Comparison of ENCODE assay signal across 1 cellular context in the genomic region with DNA sequence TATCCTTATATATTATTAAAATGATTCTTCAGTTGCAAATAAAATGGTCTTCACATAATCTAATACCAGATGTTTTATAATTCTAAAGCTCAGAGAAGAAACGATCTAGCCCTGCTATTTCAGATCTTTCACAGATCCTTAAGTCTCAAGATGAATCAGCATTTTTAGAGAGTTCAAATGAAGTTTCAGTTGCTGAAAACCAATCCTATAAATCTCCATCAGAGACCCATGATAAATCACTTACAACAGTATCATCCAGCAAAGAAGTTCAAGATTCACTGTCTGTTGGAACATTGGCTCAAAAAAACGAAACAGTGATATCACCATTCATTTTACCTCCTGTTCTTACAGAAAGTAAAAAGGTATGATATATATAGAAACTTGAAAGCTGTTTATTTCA.
TF ChIP-seq lines count a peak whose summit lies in the region.

No MANE protein-coding gene starts in this region.

TF ChIP-seq in H1, 55 proteins besides CTCF, POLR2A, EP300 and RAD21 (continued from another document):
- TF ChIP-seq SIN3A (conservative IDR thresholded peaks at IDR 0.05 in 1 of 2, IDR thresholded peaks at IDR 0.05 in 1 of 2; ENCODE audit: low read depth in 1 of 2, low read length in 2 of 2) (no peak), CTBP2 (IDR thresholded peaks at IDR 0.05; ENCODE audit: borderline replicate concordance, insufficient read depth, insufficient read length, low read length) (no peak), KDM5A (IDR thresholded peaks at IDR 0.05; ENCODE audit: low read length) (no peak), RFX5 (IDR thresholded peaks at IDR 0.05; ENCODE audit: borderline replicate concordance, low read depth, low read length) (no peak), JUND (IDR thresholded peaks at IDR 0.05; ENCODE audit: low read length) (no peak), KDM1A (IDR thresholded peaks at IDR 0.05; ENCODE audit: borderline replicate concordance, low read length) (no peak), TAF7 (optimal IDR thresholded peaks at IDR 0.05; ENCODE audit: borderline replicate concordance, low read depth, low read length) (no peak)
- TF ChIP-seq, protein P1, sequence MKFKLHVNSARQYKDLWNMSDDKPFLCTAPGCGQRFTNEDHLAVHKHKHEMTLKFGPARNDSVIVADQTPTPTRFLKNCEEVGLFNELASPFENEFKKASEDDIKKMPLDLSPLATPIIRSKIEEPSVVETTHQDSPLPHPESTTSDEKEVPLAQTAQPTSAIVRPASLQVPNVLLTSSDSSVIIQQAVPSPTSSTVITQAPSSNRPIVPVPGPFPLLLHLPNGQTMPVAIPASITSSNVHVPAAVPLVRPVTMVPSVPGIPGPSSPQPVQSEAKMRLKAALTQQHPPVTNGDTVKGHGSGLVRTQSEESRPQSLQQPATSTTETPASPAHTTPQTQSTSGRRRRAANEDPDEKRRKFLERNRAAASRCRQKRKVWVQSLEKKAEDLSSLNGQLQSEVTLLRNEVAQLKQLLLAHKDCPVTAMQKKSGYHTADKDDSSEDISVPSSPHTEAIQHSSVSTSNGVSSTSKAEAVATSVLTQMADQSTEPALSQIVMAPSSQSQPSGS (IDR thresholded peaks at IDR 0.05; ENCODE audit: low read length) = no peak
